In the genomic region with DNA sequence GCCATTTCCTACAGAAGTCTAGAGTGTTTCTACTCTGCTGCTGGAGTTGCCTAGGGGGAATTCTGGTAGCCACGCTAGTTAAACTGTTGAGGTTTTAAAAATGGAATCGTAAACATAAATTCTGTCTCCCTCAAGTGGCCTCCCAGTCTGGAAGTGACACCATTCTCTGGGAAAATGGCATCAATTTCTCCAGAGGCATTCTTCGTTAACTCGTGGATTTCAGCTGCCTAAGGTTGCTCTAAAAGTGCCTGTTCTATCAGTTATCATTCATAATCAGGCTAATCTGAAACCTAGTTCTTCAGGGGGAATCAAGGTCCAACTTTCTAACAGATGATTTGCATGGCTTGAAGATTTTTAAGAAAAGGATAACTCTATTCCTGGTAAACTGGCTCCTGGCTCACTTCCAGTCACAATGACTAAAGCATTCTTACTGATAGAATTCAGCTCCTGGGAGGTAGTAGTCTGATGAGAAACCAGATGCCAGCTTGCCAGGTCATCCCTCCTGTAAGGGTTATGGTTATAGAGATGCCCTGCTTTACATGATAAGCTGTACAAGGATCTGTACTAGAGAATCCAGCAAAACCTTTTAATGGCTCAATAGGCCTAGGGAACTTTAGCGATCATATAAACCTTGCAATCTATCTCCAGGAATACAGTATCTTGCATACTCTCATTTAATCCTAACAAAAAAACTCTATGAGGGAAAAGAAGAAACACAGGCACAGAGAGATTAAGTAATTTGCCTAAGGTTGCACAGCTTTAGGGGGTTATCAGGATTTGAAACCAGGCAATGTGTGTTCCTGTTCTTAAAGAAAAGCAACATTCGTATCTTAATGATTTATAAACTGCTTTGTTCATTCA, we compare ENCODE assay signal across 8 cellular contexts. TPM values are rescaled to one million over a fixed set of nuclear protein-coding genes. Genes with fewer than 3 reads are reported as not detected.
DNase-seq lines count a peak whose midpoint lies in the region; ATAC-seq, FAIRE-seq and TF ChIP-seq lines count a peak whose summit lies in the region.

No MANE protein-coding gene starts in this region.

- 37 to 64% (median 58%) methylated on average over 6 of the region's 6 CpGs for WGBS in stomach, 5 donors

- peaks cover 9% of the 10 kb centered on the region for H3K36me3 Mint-ChIP-seq in astrocyte (ENCODE audit: low read depth, unreplicated experiment)

- intact Hi-C loops in stomach (cut with DNase I; ENCODE audit: low total_unique reads), result no loop called here

- peak; percentile 4 for TF ChIP-seq CTCF in astrocyte (IDR thresholded peaks at IDR 0.05; ENCODE audit: insufficient read depth, low read depth, low read length)
- TF ChIP-seq CTCF in stomach (IDR thresholded peaks at IDR 0.05), result no peak

- H2AFZ ChIP-seq in astrocyte (ENCODE audit: low read depth, low read length), result peak overlapping the region; percentile 2

- H3K4me1 ChIP-seq in astrocyte (ENCODE audit: insufficient read depth, low read length) (peaks cover 26% of the 10 kb centered on the region), stomach (peaks cover 42 to 66% (median 54%) of the 10 kb centered on the region in 4 donors)

- H3K27ac ChIP-seq in astrocyte (ENCODE audit: low read depth, low read length) (peak overlapping the region; percentile 96), stomach (peak overlapping the region; percentile 21 to 95 (median 93))

- peak overlapping the region; percentile 94 for H3K4me2 ChIP-seq in astrocyte (ENCODE audit: low read length)

- peak overlapping the region; percentile 100 for H3K27ac Mint-ChIP-seq in astrocyte (ENCODE audit: unreplicated experiment)

- H3K36me3 ChIP-seq in astrocyte (ENCODE audit: insufficient read depth, low read length), result peaks cover 11% of the 10 kb centered on the region
- H3K36me3 ChIP-seq in stomach, result peaks cover 0 to 15% (median 10%) of the 10 kb centered on the region in 4 donors

- peaks cover 98% of the 10 kb centered on the region for H3K79me2 ChIP-seq in astrocyte (ENCODE audit: insufficient read depth, low read length)

- no peaks in the 10 kb centered on the region for H3K27me3 Mint-ChIP-seq in astrocyte (ENCODE audit: low read depth, unreplicated experiment)

- no peaks in the 10 kb centered on the region for H3K27me3 ChIP-seq in astrocyte (ENCODE audit: insufficient read depth, low read length)
- H3K27me3 ChIP-seq in stomach, result no peaks in the 10 kb centered on the region

- no peaks in the 10 kb centered on the region for H3K9me3 Mint-ChIP-seq in astrocyte (ENCODE audit: unreplicated experiment)

- H3K4me1 Mint-ChIP-seq in astrocyte (ENCODE audit: low read depth, unreplicated experiment), result peaks cover 25% of the 10 kb centered on the region

- peak overlapping the region; percentile 96 for H3K9ac ChIP-seq in astrocyte (ENCODE audit: low read length)

- no peak for TF ChIP-seq POLR2A in stomach (IDR thresholded peaks at IDR 0.05)

- peak overlapping the region; percentile 99 for H3K4me3 Mint-ChIP-seq in astrocyte (ENCODE audit: unreplicated experiment)

- H4K20me1 ChIP-seq in astrocyte (ENCODE audit: insufficient read depth, low read length), result peaks cover 11% of the 10 kb centered on the region

- FAIRE-seq in astrocyte (lab: Jason Lieb, UNC), result peak; percentile 64

- DNase-seq in ELR (ENCODE audit: low read depth), result peak; percentile 98
- peak; percentile 79 for DNase-seq in LoVo (ENCODE audit: low spot score)
- DNase-seq in astrocyte (ENCODE audit: low read depth), result peak; percentile 93
- peak; percentile 56 for DNase-seq in islet precursor cell
- DNase-seq in stomach, result no peak
- no peak for DNase-seq in NCI-H82 (lab: John Stamatoyannopoulos, UW)
- no peak for DNase-seq in T-helper 9 cell

- H3K4me3 ChIP-seq in astrocyte (ENCODE audit: insufficient read depth, low read depth, low read length), result peak overlapping the region; percentile 85
- H3K4me3 ChIP-seq in stomach, result peak overlapping the region; percentile 75 to 88 (median 85)

- no peak for TF ChIP-seq EP300 in stomach (IDR thresholded peaks at IDR 0.05)

- ATAC-seq in GM21390 (IDR thresholded peaks at IDR 0.05; ENCODE audit: unreplicated experiment), result no peak

- H3K9me3 ChIP-seq in astrocyte (ENCODE audit: insufficient read depth, low read depth, low read length) (no peaks in the 10 kb centered on the region), stomach (no peaks in the 10 kb centered on the region)

RNA-seq across cellular contexts. Expression of a gene that starts 1.5 kb away (rescaled TPM):
- 57.2 and 62.8 TPM in 2 replicates for total RNA-seq in astrocyte
- total RNA-seq in stomach, result 10 to 100 TPM in 3 of 5 donors, 1 to 10 TPM in 2; 4.9 to 40.2 (median 30.1) TPM
- polyA plus RNA-seq in stomach, result 10 to 100 TPM in 2 of 3 donors, 1 to 10 TPM in 1; 6.9 to 18.1 (median 17.1) TPM

RNA-seq across cellular contexts. Expression of a gene that starts 1.6 kb away (rescaled TPM):
- total RNA-seq in astrocyte, result 68.8 and 74.6 TPM in 2 replicates
- 100 to 1,000 TPM in 1 of 5 donors, 10 to 100 TPM in 4; 26.3 to 120 (median 95.1) TPM for total RNA-seq in stomach
- 10 to 100 TPM; 11.7 to 17.4 (median 13.9) TPM for polyA plus RNA-seq in stomach

RNA-seq across cellular contexts. Expression of a gene that starts 17.5 kb away (rescaled TPM):
- total RNA-seq in astrocyte (6.2 and 6.7 TPM in 2 replicates), stomach (1 to 10 TPM in 3 of 5 donors, under 1 TPM in 2; 0.58 to 5.5 (median 3.8) TPM)
- under 1 TPM; 0.15 to 0.85 (median 0.31) TPM for polyA plus RNA-seq in stomach

Comparison
In these comparisons a context has a peak if more than half of its experiments do, and no peak if none do; other contexts are left out.
1. DNase-seq: peak in ELR (single experiment), LoVo (single experiment), astrocyte (single experiment) and islet precursor cell (single experiment); none in stomach (single experiment), NCI-H82 (single experiment) and T-helper 9 cell (single experiment).